2 cellular contexts compared by ENCODE assay signal in genomic region chr16:5367960-5368359, GRCh38.
"Had no signal": no experiment of that assay in that cellular context is flagged by ENCODE, and none has a peak within 500 bp of the region (broad histone marks: within the 10 kb centered on the region; RNA-seq: fewer than 3 reads in every experiment).

No MANE protein-coding gene starts in this region.

- DNase-seq: GDM1, GF-D8 had no signal
